ENCODE assay signal across 21 cellular contexts in genomic region chr7:1083729-1084657, GRCh38. TPM values are rescaled to one million over a fixed set of nuclear protein-coding genes. Genes with fewer than 3 reads are reported as not detected.
A peak's percentile ranks its signal among the peaks of the same experiment; 100 is the strongest.
DNase-seq lines count a peak whose midpoint lies in the region; ATAC-seq and TF ChIP-seq lines count a peak whose summit lies in the region.
"Had no signal": no experiment of that assay in that cellular context is flagged by ENCODE, and none has a peak within 500 bp of the region (broad histone marks: within the 10 kb centered on the region; RNA-seq: fewer than 3 reads in every experiment).

No MANE protein-coding gene starts in this region.

- no peaks in the 10 kb centered on the region for H3K9me2 ChIP-seq in DOHH2 (replicated peaks; ENCODE audit: control insufficient read depth, low read length)

- H3K27ac ChIP-seq in DOHH2 (ENCODE audit: low read depth, low read length) (no peak overlapping the region), right cardiac atrium (ENCODE audit: low read length) (no peak overlapping the region), neuronal stem cell (replicated peaks; ENCODE audit: low read length) (no peak overlapping the region)
- H3K27ac ChIP-seq: SJSA1 had no signal

- H4K91ac ChIP-seq in neuronal stem cell (ENCODE audit: low read depth, low read length, poor library complexity): no peak overlapping the region

- peak overlapping the region; percentile 38 for H2AK5ac ChIP-seq in neuronal stem cell (ENCODE audit: low read depth, low read length)

- H3K4me1 ChIP-seq in DOHH2 (ENCODE audit: control insufficient read depth, low read length): peaks cover 45% of the 10 kb centered on the region
- no peaks in the 10 kb centered on the region for H3K4me1 ChIP-seq in right cardiac atrium (ENCODE audit: control insufficient read depth, insufficient read depth, low read length)
- H3K4me1 ChIP-seq in neuronal stem cell (ENCODE audit: control insufficient read depth in 2 of 2, insufficient read depth in 1 of 2, low read depth in 1 of 2, low read length in 2 of 2): peaks cover 27 to 42% of the 10 kb centered on the region in 2 donors

- no peak overlapping the region for H3K18ac ChIP-seq in neuronal stem cell (ENCODE audit: low read length)

- POLR2A ChIA-PET in activated B cell treated with CpG ODN at 0.5 μM for 24 hours (lab: Charles Lee): interaction anchor here (0.6 kb wide), 1 partner anchor 55 kb away, joined by 3 read pairs; no protein-coding TSS in a partner anchor

- peaks cover 27% of the 10 kb centered on the region for H3F3A ChIP-seq in DOHH2 (ENCODE audit: control insufficient read depth, insufficient read depth)

- ATAC-seq in activated B cell treated with CpG ODN at 0.5 μM for 24 hours (ENCODE audit: low read depth) (no peak), right cardiac atrium (no peak), GM21423 (IDR thresholded peaks at IDR 0.05; ENCODE audit: unreplicated experiment) (no peak), HG03378 (IDR thresholded peaks at IDR 0.05; ENCODE audit: unreplicated experiment) (no peak)
- ATAC-seq: Panc1, T-helper 17 cell had no signal

- H3K4me2 ChIP-seq in DOHH2 (ENCODE audit: low read length): 0 out of 2 replicates have a peak overlapping the region, but pooled peaks have one; percentile 92
- H3K4me2 ChIP-seq in neuronal stem cell (ENCODE audit: insufficient read depth, low read length, poor library complexity, severe bottlenecking): no peak overlapping the region

- no peak overlapping the region for H3K14ac ChIP-seq in neuronal stem cell (ENCODE audit: low read length)

- peak overlapping the region; percentile 24 for H3K27ac Mint-ChIP-seq in activated B cell treated with CpG ODN at 0.5 μM for 24 hours
- H3K27ac Mint-ChIP-seq: activated CD4-positive, alpha-beta memory T cell treated with anti-CD3 and anti-CD28 coated beads, Interleukin-2, amount 10 ng/mL, durations not matched to agents 7 days and 5 days; T-helper 17 cell had no signal

- H2BK120ac ChIP-seq in neuronal stem cell (ENCODE audit: low read depth, low read length): no peak overlapping the region

- CTCF ChIA-PET in activated B cell treated with CpG ODN at 0.5 μM for 24 hours (lab: Charles Lee): no interaction called here

- H3K4me3 Mint-ChIP-seq in activated B cell treated with CpG ODN at 0.5 μM for 24 hours: no peak overlapping the region
- H3K4me3 Mint-ChIP-seq: activated CD4-positive, alpha-beta memory T cell treated with anti-CD3 and anti-CD28 coated beads, Interleukin-2, amount 10 ng/mL, durations not matched to agents 7 days and 5 days; T-helper 17 cell had no signal

- no peak for DNase-seq in activated B cell treated with CpG ODN at 0.5 μM for 24 hours
- DNase-seq in right cardiac atrium: peak; percentile 56 to 83 (median 81)
- no peak for DNase-seq in neuronal stem cell (ENCODE audit: low spot score)
- DNase-seq in NCI-H526 (lab: John Stamatoyannopoulos, UW): no peak
- no peak for DNase-seq in GOT3 (lab: John Stamatoyannopoulos, UW)
- DNase-seq: ACHN; activated CD4-positive, alpha-beta memory T cell treated with anti-CD3 and anti-CD28 coated beads, Interleukin-2, amount 10 ng/mL, durations not matched to agents 7 days and 5 days; activated gamma-delta T cell treated with Interleukin-2 at 50 U/mL for 16 hours; DMS153; NCI-H1092; NCI-H1930; NCI-H345; NK-92 treated with Interleukin-12 subunit alpha and Interleukin-12 subunit beta, amount 100 ng/mL, for 24 hours; stimulated activated CD4-positive, alpha-beta T cell treated with anti-CD3 and anti-CD28 coated beads, Interleukin-12 subunit alpha, Interleukin-12 subunit beta, amount 100 ng/mL, for 4 hours; T-helper 17 cell had no signal

- 0 out of 2 replicates have a peak, but pooled peaks cover 4% of the 10 kb centered on the region for H4K20me1 ChIP-seq in DOHH2 (ENCODE audit: control insufficient read depth, insufficient read depth, low read depth, low read length)

- peak overlapping the region; percentile 51 for H3K9ac ChIP-seq in neuronal stem cell (ENCODE audit: low read depth, low read length, poor library complexity)

- peak overlapping the region; percentile 43 for H2BK5ac ChIP-seq in neuronal stem cell (ENCODE audit: low read length)

- no peaks in the 10 kb centered on the region for H3K9me3 ChIP-seq in DOHH2 (ENCODE audit: control insufficient read depth, insufficient read depth, low read length)
- H3K9me3 ChIP-seq in right cardiac atrium (ENCODE audit: control insufficient read depth, low read length): no peaks in the 10 kb centered on the region
- H3K9me3 ChIP-seq in neuronal stem cell (replicated peaks in 1 of 2; ENCODE audit: control insufficient read depth in 2 of 2, insufficient read depth in 1 of 2, low read depth in 1 of 2, low read length in 2 of 2): no peaks in the 10 kb centered on the region
- H3K9me3 ChIP-seq: SJSA1 had no signal

- H3K36me3 Mint-ChIP-seq in activated B cell treated with CpG ODN at 0.5 μM for 24 hours (ENCODE audit: low read depth): no peaks in the 10 kb centered on the region

- peaks cover 33% of the 10 kb centered on the region for H3K4me1 Mint-ChIP-seq in activated B cell treated with CpG ODN at 0.5 μM for 24 hours

- H3K36me3 ChIP-seq in DOHH2 (ENCODE audit: control insufficient read depth, low read length) (peaks cover 8% of the 10 kb centered on the region), neuronal stem cell (replicated peaks in 1 of 2; ENCODE audit: control insufficient read depth in 2 of 2, insufficient read depth in 2 of 2, low read length in 2 of 2) (peaks cover 0 to 2% of the 10 kb centered on the region in 2 donors)
- H3K36me3 ChIP-seq: SJSA1 had no signal

- WGBS in right cardiac atrium: 86% methylated on average over 45 of the region's 45 CpGs
- WGBS in neuronal stem cell (ENCODE audit: extremely low coverage in 2 of 2, insufficient read length in 2 of 2, insufficient replicate concordance in 1 of 2), 2 donors: no CpG with 5 or more reads among the region's 45 CpGs

- no peak overlapping the region for H2AFZ ChIP-seq in neuronal stem cell (ENCODE audit: low read length)

- intact Hi-C loops in activated B cell treated with CpG ODN at 0.5 μM for 24 hours (cut with micrococcal nuclease): no loop called here
- intact Hi-C loops in right cardiac atrium (cut with DNase I): no loop called here

- H3K23ac ChIP-seq in neuronal stem cell (ENCODE audit: low read depth, low read length, poor library complexity): peak overlapping the region; percentile 75

- no peak overlapping the region for H3K4ac ChIP-seq in neuronal stem cell (ENCODE audit: low read length)

- H3K27me3 ChIP-seq in DOHH2 (ENCODE audit: control insufficient read depth, low read length) (no peaks in the 10 kb centered on the region), right cardiac atrium (ENCODE audit: control insufficient read depth, insufficient read depth) (no peaks in the 10 kb centered on the region), neuronal stem cell (ENCODE audit: control insufficient read depth in 3 of 3, insufficient read depth in 3 of 3, low read depth in 1 of 3, low read length in 3 of 3) (peaks cover 0 to 1% (median 0%) of the 10 kb centered on the region in 3 experiments)
- H3K27me3 ChIP-seq: dorsolateral prefrontal cortex had no signal

- no peak overlapping the region for H2BK12ac ChIP-seq in neuronal stem cell (ENCODE audit: low read length)

- TF ChIP-seq CTCF in DOHH2 (IDR thresholded peaks at IDR 0.05; ENCODE audit: low read depth, low read length, poor library complexity, severe bottlenecking) (no peak), activated B cell treated with CpG ODN at 0.5 μM for 24 hours (IDR thresholded peaks at IDR 0.05) (no peak)

- peaks cover 4% of the 10 kb centered on the region for H3K79me1 ChIP-seq in neuronal stem cell (ENCODE audit: low read depth, low read length)

- no peaks in the 10 kb centered on the region for H3K27me3 Mint-ChIP-seq in activated B cell treated with CpG ODN at 0.5 μM for 24 hours
- H3K27me3 Mint-ChIP-seq: T-helper 17 cell had no signal

- no peak overlapping the region for H4K8ac ChIP-seq in neuronal stem cell (ENCODE audit: low read depth, low read length)

- peaks cover 34% of the 10 kb centered on the region for H3K79me2 ChIP-seq in DOHH2 (ENCODE audit: control insufficient read depth, low read length)

- H3K4me3 ChIP-seq in DOHH2 (ENCODE audit: low read length): no peak overlapping the region
- no peak overlapping the region for H3K4me3 ChIP-seq in right cardiac atrium (ENCODE audit: low read length)
- peak overlapping the region in 1 of 2 donors; percentile 58 for H3K4me3 ChIP-seq in neuronal stem cell (ENCODE audit: low read length in 2 of 2)
- H3K4me3 ChIP-seq: dorsolateral prefrontal cortex, SJSA1 had no signal

- no peak overlapping the region for H2BK15ac ChIP-seq in neuronal stem cell (ENCODE audit: low read length)

- H3K9me3 Mint-ChIP-seq in activated B cell treated with CpG ODN at 0.5 μM for 24 hours: no peaks in the 10 kb centered on the region
- H3K9me3 Mint-ChIP-seq: activated CD4-positive, alpha-beta memory T cell treated with anti-CD3 and anti-CD28 coated beads, Interleukin-2, amount 10 ng/mL, durations not matched to agents 7 days and 5 days had no signal

RNA-seq across cellular contexts. Expression of gene GPER1, which starts 3.9 kb away (rescaled TPM):
- total RNA-seq in activated B cell treated with CpG ODN at 0.5 μM for 24 hours (2.7 and 3.0 TPM in 2 replicates), right cardiac atrium (1 to 10 TPM; 3.0 to 6.7 (median 4.5) TPM)
- 3.6 TPM for polyA plus RNA-seq in right cardiac atrium
- polyA plus RNA-seq in neuronal stem cell (2013, experiment 1 of 2): 0.63 TPM
- 0.66 TPM for polyA plus RNA-seq in neuronal stem cell (2013, experiment 2 of 2)
- total RNA-seq: SJSA1 had no signal

RNA-seq across cellular contexts. Expression of gene GPR146, which starts 39.6 kb away (rescaled TPM):
- 6.2 and 6.9 TPM in 2 replicates for total RNA-seq in activated B cell treated with CpG ODN at 0.5 μM for 24 hours
- 10 to 100 TPM in 2 of 4 donors, 1 to 10 TPM in 2; 4.2 to 19.7 (median 14.1) TPM for total RNA-seq in right cardiac atrium
- polyA plus RNA-seq in right cardiac atrium: 17.3 TPM
- 1.7 TPM for polyA plus RNA-seq in neuronal stem cell (2013, experiment 1 of 2)
- 1.5 TPM for polyA plus RNA-seq in neuronal stem cell (2013, experiment 2 of 2)

Comparison
In these comparisons a context has a peak if more than half of its experiments do, and no peak if none do; other contexts are left out.
1. DNase-seq: peak in right cardiac atrium (3 of 3); none in activated B cell treated with CpG ODN at 0.5 μM for 24 hours (single experiment), neuronal stem cell (single experiment), NCI-H526 (0 of 2) and GOT3 (single experiment).